ENCODE assay signal across 8 cellular contexts in genomic region chr9:34376596-34377401, GRCh38. TPM values are rescaled to one million over a fixed set of nuclear protein-coding genes. Genes with fewer than 3 reads are reported as not detected.
DNase-seq lines count a peak whose midpoint lies in the region; ATAC-seq and TF ChIP-seq lines count a peak whose summit lies in the region.

TSS of gene MYORG (minus strand) at chr9:34376898. CDS start at chr9:34372943, 3,955 bp downstream.

- H3K4me1 ChIP-seq in osteoblast (ENCODE audit: insufficient read depth, low read length) (peaks cover 7% of the 10 kb centered on the region), thoracic aorta (ENCODE audit: control insufficient read depth in 1 of 2, low read depth in 2 of 2) (peaks cover 14 to 34% of the 10 kb centered on the region in 2 donors)

- H3K4me2 ChIP-seq in osteoblast (ENCODE audit: insufficient read depth, low read length), result peak within 1 kb of the TSS; percentile 100

- H3K27me3 ChIP-seq in GM06990 (replicated peaks; ENCODE audit: control insufficient read depth, insufficient read depth, low read length), result no peaks in the 10 kb centered on the region; the same call in 1 of the 2 replicates
- no peaks in the 10 kb centered on the region for H3K27me3 ChIP-seq in osteoblast (ENCODE audit: insufficient read depth, low read length)
- no peaks in the 10 kb centered on the region for H3K27me3 ChIP-seq in thoracic aorta (replicated peaks; ENCODE audit: insufficient read depth)

- H3K36me3 ChIP-seq in GM06990 (ENCODE audit: control insufficient read depth, insufficient read depth, low read length) (no peaks in the 10 kb centered on the region), SK-N-MC (ENCODE audit: insufficient read depth, low read length) (no peaks in the 10 kb centered on the region), osteoblast (ENCODE audit: insufficient read depth, low read length) (no peaks in the 10 kb centered on the region), thoracic aorta (peaks cover 8% of the 10 kb centered on the region)

- H3K4me3 ChIP-seq in GM06990 (replicated peaks; ENCODE audit: low read depth, low read length) (peak within 1 kb of the TSS; percentile 74), SK-N-MC (peak within 1 kb of the TSS; percentile 86), osteoblast (ENCODE audit: insufficient read depth, low read length) (peak within 1 kb of the TSS; percentile 82), thoracic aorta (peak within 1 kb of the TSS; percentile 79)

- H3K9me3 Mint-ChIP-seq in HFFc6 (no peaks in the 10 kb centered on the region), glutamatergic neuron (ENCODE audit: unreplicated experiment) (peaks cover 16% of the 10 kb centered on the region)
- no peaks in the 10 kb centered on the region for H3K9me3 Mint-ChIP-seq in activated naive CD4-positive, alpha-beta T cell treated with anti-CD3 and anti-CD28 coated beads, Interleukin-2, amount 50 U/mL, for 24 hours

- H3K4me3 Mint-ChIP-seq in HFFc6, result peak within 1 kb of the TSS; percentile 90
- peak within 1 kb of the TSS; percentile 90 for H3K4me3 Mint-ChIP-seq in activated naive CD4-positive, alpha-beta T cell treated with anti-CD3 and anti-CD28 coated beads, Interleukin-2, amount 50 U/mL, for 24 hours
- H3K4me3 Mint-ChIP-seq in glutamatergic neuron (ENCODE audit: unreplicated experiment), result peak within 1 kb of the TSS; percentile 88

- peak within 1 kb of the TSS; percentile 95 for H2AFZ ChIP-seq in osteoblast (ENCODE audit: low read length)

- H4K20me1 ChIP-seq in osteoblast (ENCODE audit: insufficient read depth, low read length), result no peaks in the 10 kb centered on the region

- ATAC-seq in thoracic aorta (ENCODE audit: insufficient number of reproducible peaks, low FRiP score, low read depth), result peak; percentile 57

- H3K27ac ChIP-seq in SK-N-MC (no peak within 1 kb of the TSS), osteoblast (ENCODE audit: low read depth, low read length) (peak within 1 kb of the TSS; percentile 61), thoracic aorta (peak within 1 kb of the TSS; percentile 51 to 59)

- no peak for TF ChIP-seq CTCF in GM06990 (IDR thresholded peaks at IDR 0.05; ENCODE audit: insufficient read depth, low read length, poor library complexity, severe bottlenecking)
- TF ChIP-seq CTCF in HFFc6 (IDR thresholded peaks at IDR 0.05), result no peak
- TF ChIP-seq CTCF in glutamatergic neuron (IDR thresholded peaks at IDR 0.05; ENCODE audit: partially characterized antibody, unreplicated experiment), result no peak
- no peak for TF ChIP-seq CTCF in osteoblast (IDR thresholded peaks at IDR 0.05; ENCODE audit: extremely low read depth, low read depth, low read length)
- TF ChIP-seq CTCF in thoracic aorta (IDR thresholded peaks at IDR 0.05), result no peak

- H3K4me1 Mint-ChIP-seq in HFFc6 (ENCODE audit: low read depth) (peaks cover 10% of the 10 kb centered on the region), glutamatergic neuron (ENCODE audit: low read depth, unreplicated experiment) (peaks cover 18% of the 10 kb centered on the region)
- H3K4me1 Mint-ChIP-seq in activated naive CD4-positive, alpha-beta T cell treated with anti-CD3 and anti-CD28 coated beads, Interleukin-2, amount 50 U/mL, for 24 hours, result peaks cover 47% of the 10 kb centered on the region

- H3K9ac ChIP-seq in SK-N-MC (ENCODE audit: insufficient read length), result peak within 1 kb of the TSS; percentile 40

- H3K27ac Mint-ChIP-seq in HFFc6, result peak within 1 kb of the TSS; percentile 42; the same call in 1 of the 2 replicates
- H3K27ac Mint-ChIP-seq in activated naive CD4-positive, alpha-beta T cell treated with anti-CD3 and anti-CD28 coated beads, Interleukin-2, amount 50 U/mL, for 24 hours, result peak within 1 kb of the TSS; percentile 76
- H3K27ac Mint-ChIP-seq in glutamatergic neuron (ENCODE audit: unreplicated experiment), result peak within 1 kb of the TSS; percentile 76

- H3K36me3 Mint-ChIP-seq in HFFc6 (ENCODE audit: low read depth) (no peaks in the 10 kb centered on the region), glutamatergic neuron (ENCODE audit: unreplicated experiment) (peaks cover 6% of the 10 kb centered on the region)
- peaks cover 1% of the 10 kb centered on the region for H3K36me3 Mint-ChIP-seq in activated naive CD4-positive, alpha-beta T cell treated with anti-CD3 and anti-CD28 coated beads, Interleukin-2, amount 50 U/mL, for 24 hours

- H3K9me3 ChIP-seq in SK-N-MC (ENCODE audit: low read depth, low read length), result no peaks in the 10 kb centered on the region
- H3K9me3 ChIP-seq in osteoblast (ENCODE audit: low read depth, low read length), result no peaks in the 10 kb centered on the region
- H3K9me3 ChIP-seq in thoracic aorta, result no peaks in the 10 kb centered on the region

- DNase-seq in GM06990 (ENCODE audit: extremely low read depth, insufficient read length) (peak; percentile 97), HFFc6 (peak; percentile 81), NAMALWA (ENCODE audit: low spot score) (peak; percentile 99), SK-N-MC (ENCODE audit: low read depth, low spot score) (no peak), glutamatergic neuron (peak; percentile 93), osteoblast (ENCODE audit: insufficient read length, low spot score, missing footprints) (peak; percentile 99), thoracic aorta (ENCODE audit: low spot score) (peak; percentile 87)

- no peaks in the 10 kb centered on the region for H3K79me2 ChIP-seq in osteoblast (ENCODE audit: insufficient read depth, low read length)

- H3K27me3 Mint-ChIP-seq in HFFc6 (ENCODE audit: insufficient read depth) (peaks cover 16% of the 10 kb centered on the region), glutamatergic neuron (ENCODE audit: unreplicated experiment) (peaks cover 19% of the 10 kb centered on the region)
- H3K27me3 Mint-ChIP-seq in activated naive CD4-positive, alpha-beta T cell treated with anti-CD3 and anti-CD28 coated beads, Interleukin-2, amount 50 U/mL, for 24 hours, result no peaks in the 10 kb centered on the region

RNA-seq across cellular contexts. Expression of gene MYORG, which starts in this region (rescaled TPM):
- 1 to 10 TPM in 5 of 6 experiments, under 1 TPM in 1; 0.96 to 2.2 (median 1.4) TPM for total RNA-seq in HFFc6 (2021; fragmentation: NEBNext Ultra II Directional; extraction: Animal tissue kit (Norgen Biotek cat#: 25700))
- total RNA-seq in glutamatergic neuron (ENCODE audit: unreplicated experiment), result 4.6 TPM
- 0.36 and 0.88 TPM in 2 replicates for total RNA-seq in osteoblast
- 10 to 100 TPM in 1 of 2 donors, 1 to 10 TPM in 1; 7.4 to 12.1 TPM for total RNA-seq in thoracic aorta

Comparison
In these comparisons a context has a peak if more than half of its experiments do, and no peak if none do; other contexts are left out.
1. Peak in DNase-seq, H3K4me3 ChIP-seq, H3K27ac ChIP-seq and H3K4me2 ChIP-seq in osteoblast; RNA of the gene not detected or under 1 TPM.